1 cellular context compared by ENCODE assay signal in genomic region chr9:99309540-99309939, GRCh38.
A peak's percentile ranks its signal among the peaks of the same experiment; 100 is the strongest.
TF ChIP-seq lines count a peak whose summit lies in the region.

No MANE protein-coding gene starts in this region.

TF ChIP-seq in GM12878, 131 proteins besides CTCF, POLR2A, EP300 and RAD21 (continued from another document):
- TF ChIP-seq ZNF687 (IDR thresholded peaks at IDR 0.05) (no peak), E2F8 (IDR thresholded peaks at IDR 0.05; ENCODE audit: low read depth, partially characterized antibody) (no peak), ETV6 (conservative IDR thresholded peaks at IDR 0.05 in 1 of 2, IDR thresholded peaks at IDR 0.05 in 1 of 2; ENCODE audit: borderline replicate concordance in 1 of 2, low read depth in 1 of 2) (0 out of 4 replicates have a peak, but pooled peaks of 1 of the 2 experiments have one; percentile 15), KDM1A (IDR thresholded peaks at IDR 0.05; ENCODE audit: borderline replicate concordance) (no peak), PAX8 (IDR thresholded peaks at IDR 0.05) (no peak), CREB1 (IDR thresholded peaks at IDR 0.05; ENCODE audit: low read depth) (no peak), FOXM1 (IDR thresholded peaks at IDR 0.05; ENCODE audit: low read depth, low read length) (peak; percentile 42; the same call in 1 of the 2 replicates)
- TF ChIP-seq, protein P1, sequence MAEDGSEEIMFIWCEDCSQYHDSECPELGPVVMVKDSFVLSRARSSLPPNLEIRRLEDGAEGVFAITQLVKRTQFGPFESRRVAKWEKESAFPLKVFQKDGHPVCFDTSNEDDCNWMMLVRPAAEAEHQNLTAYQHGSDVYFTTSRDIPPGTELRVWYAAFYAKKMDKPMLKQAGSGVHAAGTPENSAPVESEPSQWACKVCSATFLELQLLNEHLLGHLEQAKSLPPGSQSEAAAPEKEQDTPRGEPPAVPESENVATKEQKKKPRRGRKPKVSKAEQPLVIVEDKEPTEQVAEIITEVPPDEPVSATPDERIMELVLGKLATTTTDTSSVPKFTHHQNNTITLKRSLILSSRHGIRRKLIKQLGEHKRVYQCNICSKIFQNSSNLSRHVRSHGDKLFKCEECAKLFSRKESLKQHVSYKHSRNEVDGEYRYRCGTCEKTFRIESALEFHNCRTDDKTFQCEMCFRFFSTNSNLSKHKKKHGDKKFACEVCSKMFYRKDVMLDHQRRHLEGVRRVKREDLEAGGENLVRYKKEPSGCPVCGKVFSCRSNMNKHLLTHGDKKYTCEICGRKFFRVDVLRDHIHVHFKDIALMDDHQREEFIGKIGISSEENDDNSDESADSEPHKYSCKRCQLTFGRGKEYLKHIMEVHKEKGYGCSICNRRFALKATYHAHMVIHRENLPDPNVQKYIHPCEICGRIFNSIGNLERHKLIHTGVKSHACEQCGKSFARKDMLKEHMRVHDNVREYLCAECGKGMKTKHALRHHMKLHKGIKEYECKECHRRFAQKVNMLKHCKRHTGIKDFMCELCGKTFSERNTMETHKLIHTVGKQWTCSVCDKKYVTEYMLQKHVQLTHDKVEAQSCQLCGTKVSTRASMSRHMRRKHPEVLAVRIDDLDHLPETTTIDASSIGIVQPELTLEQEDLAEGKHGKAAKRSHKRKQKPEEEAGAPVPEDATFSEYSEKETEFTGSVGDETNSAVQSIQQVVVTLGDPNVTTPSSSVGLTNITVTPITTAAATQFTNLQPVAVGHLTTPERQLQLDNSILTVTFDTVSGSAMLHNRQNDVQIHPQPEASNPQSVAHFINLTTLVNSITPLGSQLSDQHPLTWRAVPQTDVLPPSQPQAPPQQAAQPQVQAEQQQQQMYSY (CRISPR knock-in tag; IDR thresholded peaks at IDR 0.05), result no peak
